ENCODE assay signal across 2 cellular contexts in the genomic region with DNA sequence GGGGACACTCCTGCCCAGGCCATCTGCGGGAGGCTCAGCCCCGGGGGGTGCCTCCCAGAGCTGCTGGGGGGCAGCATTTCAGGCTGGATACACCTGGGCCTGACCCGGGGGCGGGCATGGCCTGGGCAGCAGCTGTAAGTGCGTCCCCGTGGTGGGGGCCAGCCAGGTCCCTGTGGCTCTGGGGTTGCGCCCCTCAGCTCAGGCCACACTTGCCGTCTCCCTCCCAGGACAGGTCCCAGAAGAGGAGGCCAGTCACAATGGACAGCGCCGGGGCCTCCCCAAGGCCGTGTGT.
TF ChIP-seq lines count a peak whose summit lies in the region.

No MANE protein-coding gene starts in this region.

TF ChIP-seq in HCT116, 20 proteins besides CTCF, POLR2A, EP300 and RAD21:
- TF ChIP-seq, protein P1, sequence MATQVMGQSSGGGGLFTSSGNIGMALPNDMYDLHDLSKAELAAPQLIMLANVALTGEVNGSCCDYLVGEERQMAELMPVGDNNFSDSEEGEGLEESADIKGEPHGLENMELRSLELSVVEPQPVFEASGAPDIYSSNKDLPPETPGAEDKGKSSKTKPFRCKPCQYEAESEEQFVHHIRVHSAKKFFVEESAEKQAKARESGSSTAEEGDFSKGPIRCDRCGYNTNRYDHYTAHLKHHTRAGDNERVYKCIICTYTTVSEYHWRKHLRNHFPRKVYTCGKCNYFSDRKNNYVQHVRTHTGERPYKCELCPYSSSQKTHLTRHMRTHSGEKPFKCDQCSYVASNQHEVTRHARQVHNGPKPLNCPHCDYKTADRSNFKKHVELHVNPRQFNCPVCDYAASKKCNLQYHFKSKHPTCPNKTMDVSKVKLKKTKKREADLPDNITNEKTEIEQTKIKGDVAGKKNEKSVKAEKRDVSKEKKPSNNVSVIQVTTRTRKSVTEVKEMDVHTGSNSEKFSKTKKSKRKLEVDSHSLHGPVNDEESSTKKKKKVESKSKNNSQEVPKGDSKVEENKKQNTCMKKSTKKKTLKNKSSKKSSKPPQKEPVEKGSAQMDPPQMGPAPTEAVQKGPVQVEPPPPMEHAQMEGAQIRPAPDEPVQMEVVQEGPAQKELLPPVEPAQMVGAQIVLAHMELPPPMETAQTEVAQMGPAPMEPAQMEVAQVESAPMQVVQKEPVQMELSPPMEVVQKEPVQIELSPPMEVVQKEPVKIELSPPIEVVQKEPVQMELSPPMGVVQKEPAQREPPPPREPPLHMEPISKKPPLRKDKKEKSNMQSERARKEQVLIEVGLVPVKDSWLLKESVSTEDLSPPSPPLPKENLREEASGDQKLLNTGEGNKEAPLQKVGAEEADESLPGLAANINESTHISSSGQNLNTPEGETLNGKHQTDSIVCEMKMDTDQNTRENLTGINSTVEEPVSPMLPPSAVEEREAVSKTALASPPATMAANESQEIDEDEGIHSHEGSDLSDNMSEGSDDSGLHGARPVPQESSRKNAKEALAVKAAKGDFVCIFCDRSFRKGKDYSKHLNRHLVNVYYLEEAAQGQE (IDR thresholded peaks at IDR 0.05; ENCODE audit: low read depth): no peak
- TF ChIP-seq JUND (IDR thresholded peaks at IDR 0.05): no peak
- no peak for TF ChIP-seq EZH2phosphoT487 (IDR thresholded peaks at IDR 0.05; ENCODE audit: borderline replicate concordance)
- TF ChIP-seq, protein P2, sequence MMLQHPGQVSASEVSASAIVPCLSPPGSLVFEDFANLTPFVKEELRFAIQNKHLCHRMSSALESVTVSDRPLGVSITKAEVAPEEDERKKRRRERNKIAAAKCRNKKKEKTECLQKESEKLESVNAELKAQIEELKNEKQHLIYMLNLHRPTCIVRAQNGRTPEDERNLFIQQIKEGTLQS (IDR thresholded peaks at IDR 0.05): no peak
- no peak for TF ChIP-seq ELF1 (IDR thresholded peaks at IDR 0.05; ENCODE audit: borderline replicate concordance, low read depth)
- no peak for TF ChIP-seq TCF7L2 (IDR thresholded peaks at IDR 0.05; ENCODE audit: borderline replicate concordance, extremely low read depth, insufficient read depth, insufficient read length)
- TF ChIP-seq POLR2AphosphoS5 (IDR thresholded peaks at IDR 0.05; ENCODE audit: low read depth, low read length): no peak
- TF ChIP-seq CBX3 (IDR thresholded peaks at IDR 0.05; ENCODE audit: low read depth): no peak
- TF ChIP-seq ZFX (IDR thresholded peaks at IDR 0.05): no peak
- no peak for TF ChIP-seq SRF (IDR thresholded peaks at IDR 0.05; ENCODE audit: low read depth)
- no peak for TF ChIP-seq EGR1 (IDR thresholded peaks at IDR 0.05; ENCODE audit: low read depth)
- TF ChIP-seq YY1 (IDR thresholded peaks at IDR 0.05; ENCODE audit: extremely low read depth, insufficient replicate concordance, low read depth, low read length): no peak
- no peak for TF ChIP-seq ZNF274 (IDR thresholded peaks at IDR 0.05; ENCODE audit: low read depth, low read length)
- TF ChIP-seq FOSL1 (IDR thresholded peaks at IDR 0.05; ENCODE audit: low read depth): no peak
- TF ChIP-seq EZH2 (IDR thresholded peaks at IDR 0.05): no peak

TF ChIP-seq in WTC11, 78 proteins besides CTCF, POLR2A, EP300 and RAD21:
- 0 out of 2 replicates have a peak, but pooled peaks have one; percentile 44 for TF ChIP-seq RELA (CRISPR knock-in tag; IDR thresholded peaks at IDR 0.05; ENCODE audit: borderline replicate concordance)
- TF ChIP-seq, protein P3, sequence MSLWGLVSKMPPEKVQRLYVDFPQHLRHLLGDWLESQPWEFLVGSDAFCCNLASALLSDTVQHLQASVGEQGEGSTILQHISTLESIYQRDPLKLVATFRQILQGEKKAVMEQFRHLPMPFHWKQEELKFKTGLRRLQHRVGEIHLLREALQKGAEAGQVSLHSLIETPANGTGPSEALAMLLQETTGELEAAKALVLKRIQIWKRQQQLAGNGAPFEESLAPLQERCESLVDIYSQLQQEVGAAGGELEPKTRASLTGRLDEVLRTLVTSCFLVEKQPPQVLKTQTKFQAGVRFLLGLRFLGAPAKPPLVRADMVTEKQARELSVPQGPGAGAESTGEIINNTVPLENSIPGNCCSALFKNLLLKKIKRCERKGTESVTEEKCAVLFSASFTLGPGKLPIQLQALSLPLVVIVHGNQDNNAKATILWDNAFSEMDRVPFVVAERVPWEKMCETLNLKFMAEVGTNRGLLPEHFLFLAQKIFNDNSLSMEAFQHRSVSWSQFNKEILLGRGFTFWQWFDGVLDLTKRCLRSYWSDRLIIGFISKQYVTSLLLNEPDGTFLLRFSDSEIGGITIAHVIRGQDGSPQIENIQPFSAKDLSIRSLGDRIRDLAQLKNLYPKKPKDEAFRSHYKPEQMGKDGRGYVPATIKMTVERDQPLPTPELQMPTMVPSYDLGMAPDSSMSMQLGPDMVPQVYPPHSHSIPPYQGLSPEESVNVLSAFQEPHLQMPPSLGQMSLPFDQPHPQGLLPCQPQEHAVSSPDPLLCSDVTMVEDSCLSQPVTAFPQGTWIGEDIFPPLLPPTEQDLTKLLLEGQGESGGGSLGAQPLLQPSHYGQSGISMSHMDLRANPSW (CRISPR knock-in tag; conservative IDR thresholded peaks at IDR 0.05; ENCODE audit: low read depth): no peak
